In genomic region chr10:63825766-63826165, GRCh38 we compare ENCODE assay signal across 8 cellular contexts.
"Had no signal": no experiment of that assay in that cellular context is flagged by ENCODE, and none has a peak within 500 bp of the region (broad histone marks: within the 10 kb centered on the region; RNA-seq: fewer than 3 reads in every experiment).

No MANE protein-coding gene starts in this region.

- H3K4me1 ChIP-seq: HAP-1 had no signal

- ATAC-seq: HCT116, HepG2 had no signal

- H3K36me3 ChIP-seq: HAP-1 had no signal

- H3K4me3 ChIP-seq: GM23248, HAP-1 had no signal

- H3K9me3 ChIP-seq: HAP-1 had no signal

- H3K9ac ChIP-seq: GM23248 had no signal

- H3K27ac ChIP-seq: GM23248, HL-60 had no signal

- DNase-seq: GOT3, H7, HFFc6 had no signal

- H2AFZ ChIP-seq: GM23248 had no signal
